Comparison of ENCODE assay signal across 14 cellular contexts in genomic region chr1:23524163-23524562, GRCh38. TPM values are rescaled to one million over a fixed set of nuclear protein-coding genes. Genes with fewer than 3 reads are reported as not detected.
DNase-seq lines count a peak whose midpoint lies in the region; ATAC-seq and TF ChIP-seq lines count a peak whose summit lies in the region.
"Had no signal": no experiment of that assay in that cellular context is flagged by ENCODE, and none has a peak within 500 bp of the region (broad histone marks: within the 10 kb centered on the region; RNA-seq: fewer than 3 reads in every experiment).

No MANE protein-coding gene starts in this region.

- DNase-seq in activated CD8-positive, alpha-beta T cell treated with anti-CD3 and anti-CD28 coated beads, Interleukin-2, amount 10 ng/mL, durations not matched to agents 7 days and 5 days, result no peak
- no peak for DNase-seq in activated CD8-positive, alpha-beta T cell treated with anti-CD3 and anti-CD28 coated beads for 36 hours
- DNase-seq in Peyer's patch (peak in 1 of 3 donors; percentile 63), immature natural killer cell (no peak), transverse colon (peak; percentile 77)
- DNase-seq in activated effector memory CD4-positive, alpha-beta T cell treated with anti-CD3 and anti-CD28 coated beads, Interleukin-2, amount 50 U/mL, for 16 hours, result no peak
- DNase-seq: activated T-cell treated with anti-CD3 and anti-CD28 coated beads, Interleukin-2, amount 50 U/mL, for 4 hours; cerebellar nuclear complex; gastrocnemius medialis; H9; retina had no signal

- H3K27me3 ChIP-seq in Peyer's patch, result no peaks in the 10 kb centered on the region
- H3K27me3 ChIP-seq in transverse colon, result no peaks in the 10 kb centered on the region
- H3K27me3 ChIP-seq: gastrocnemius medialis had no signal

- H3K4me1 ChIP-seq in Peyer's patch (peaks cover 8 to 49% (median 42%) of the 10 kb centered on the region in 4 donors), transverse colon (peaks cover 36 to 55% (median 50%) of the 10 kb centered on the region in 4 donors)

- TF ChIP-seq CTCF in activated CD8-positive, alpha-beta T cell treated with anti-CD3 and anti-CD28 coated beads for 36 hours (IDR thresholded peaks at IDR 0.05), result no peak
- TF ChIP-seq CTCF in Peyer's patch (IDR thresholded peaks at IDR 0.05), result no peak
- no peak for TF ChIP-seq CTCF in transverse colon (IDR thresholded peaks at IDR 0.05)

- no peaks in the 10 kb centered on the region for H3K36me3 ChIP-seq in Peyer's patch
- no peaks in the 10 kb centered on the region for H3K36me3 ChIP-seq in transverse colon
- H3K36me3 ChIP-seq: gastrocnemius medialis had no signal

- no peaks in the 10 kb centered on the region for H3K27me3 Mint-ChIP-seq in activated CD8-positive, alpha-beta T cell treated with anti-CD3 and anti-CD28 coated beads, Interleukin-2, amount 10 ng/mL, durations not matched to agents 7 days and 5 days (ENCODE audit: low read depth)
- H3K27me3 Mint-ChIP-seq in activated CD8-positive, alpha-beta T cell treated with anti-CD3 and anti-CD28 coated beads for 36 hours, result no peaks in the 10 kb centered on the region
- H3K27me3 Mint-ChIP-seq in immature natural killer cell (ENCODE audit: low read depth in 3 of 3), result peaks cover 2 to 3% (median 2%) of the 10 kb centered on the region in 3 donors

- POLR2A ChIA-PET in activated CD8-positive, alpha-beta T cell treated with anti-CD3 and anti-CD28 coated beads, Interleukin-2, amount 10 ng/mL, durations not matched to agents 7 days and 5 days (lab: Charles Lee), result interaction anchor here (0.6 to 1.7 kb wide), 4 partner anchors 11 to 180 kb away, joined by 3 to 7 read pairs (median 4); partner anchors contain the start of gene HNRNPR
- POLR2A ChIA-PET in activated CD8-positive, alpha-beta T cell treated with anti-CD3 and anti-CD28 coated beads for 36 hours (lab: Charles Lee), result interaction anchor here (0.6 to 2.9 kb wide), 11 partner anchors 10 to 212 kb away, joined by 3 to 10 read pairs (median 6); no protein-coding TSS in a partner anchor

- H3K9me3 ChIP-seq in Peyer's patch (no peaks in the 10 kb centered on the region), transverse colon (no peaks in the 10 kb centered on the region)
- H3K9me3 ChIP-seq: gastrocnemius medialis had no signal

- H3K4me1 Mint-ChIP-seq in activated CD8-positive, alpha-beta T cell treated with anti-CD3 and anti-CD28 coated beads, Interleukin-2, amount 10 ng/mL, durations not matched to agents 7 days and 5 days (ENCODE audit: low read depth), result peaks cover 72% of the 10 kb centered on the region
- H3K4me1 Mint-ChIP-seq in activated CD8-positive, alpha-beta T cell treated with anti-CD3 and anti-CD28 coated beads for 36 hours (ENCODE audit: low read depth), result peaks cover 53% of the 10 kb centered on the region
- peaks cover 51 to 56% of the 10 kb centered on the region in 2 donors for H3K4me1 Mint-ChIP-seq in immature natural killer cell

- H3K4me3 Mint-ChIP-seq in activated CD8-positive, alpha-beta T cell treated with anti-CD3 and anti-CD28 coated beads, Interleukin-2, amount 10 ng/mL, durations not matched to agents 7 days and 5 days, result no peak overlapping the region
- no peak overlapping the region for H3K4me3 Mint-ChIP-seq in activated CD8-positive, alpha-beta T cell treated with anti-CD3 and anti-CD28 coated beads for 36 hours
- H3K4me3 Mint-ChIP-seq in immature natural killer cell, result peak overlapping the region in 3 of 5 donors; percentile 3 to 43 (median 36)
- H3K4me3 Mint-ChIP-seq: activated T-cell treated with anti-CD3 and anti-CD28 coated beads, Interleukin-2, amount 50 U/mL, for 4 hours; H9; neural crest cell had no signal

- H3K9me3 Mint-ChIP-seq in activated CD8-positive, alpha-beta T cell treated with anti-CD3 and anti-CD28 coated beads, Interleukin-2, amount 10 ng/mL, durations not matched to agents 7 days and 5 days (ENCODE audit: insufficient read depth), result no peaks in the 10 kb centered on the region
- H3K9me3 Mint-ChIP-seq in activated CD8-positive, alpha-beta T cell treated with anti-CD3 and anti-CD28 coated beads for 36 hours, result no peaks in the 10 kb centered on the region
- no peaks in the 10 kb centered on the region for H3K9me3 Mint-ChIP-seq in immature natural killer cell
- H3K9me3 Mint-ChIP-seq: activated T-cell treated with anti-CD3 and anti-CD28 coated beads, Interleukin-2, amount 50 U/mL, for 4 hours; H9; neural crest cell had no signal

- H3K4me3 ChIP-seq in Peyer's patch (no peak overlapping the region), transverse colon (no peak overlapping the region)
- H3K4me3 ChIP-seq: gastrocnemius medialis had no signal

- in situ Hi-C loops in transverse colon (cut with MboI; ENCODE audit: low pct_ligation_motif_present in 1 of 4, low pct_unique_long_range_greater_than_20kb in 1 of 4, low sequenced_read_pairs in 3 of 4), result no loop called here

- intact Hi-C loops in activated CD8-positive, alpha-beta T cell treated with anti-CD3 and anti-CD28 coated beads for 36 hours (cut with micrococcal nuclease), result no loop called here
- intact Hi-C loops in transverse colon (cut with DNase I; ENCODE audit: low total_unique reads), result no loop called here

- peaks cover 77% of the 10 kb centered on the region for H3K36me3 Mint-ChIP-seq in activated CD8-positive, alpha-beta T cell treated with anti-CD3 and anti-CD28 coated beads, Interleukin-2, amount 10 ng/mL, durations not matched to agents 7 days and 5 days (ENCODE audit: low read depth)
- H3K36me3 Mint-ChIP-seq in activated CD8-positive, alpha-beta T cell treated with anti-CD3 and anti-CD28 coated beads for 36 hours (ENCODE audit: low read depth), result peaks cover 59% of the 10 kb centered on the region
- H3K36me3 Mint-ChIP-seq in immature natural killer cell, result no peaks in the 10 kb centered on the region

- peak overlapping the region; percentile 68 to 94 (median 73) for H3K27ac ChIP-seq in Peyer's patch
- H3K27ac ChIP-seq in transverse colon, result peak overlapping the region; percentile 87 to 90 (median 88)
- H3K27ac ChIP-seq: gastrocnemius medialis had no signal

- TF ChIP-seq POLR2A in Peyer's patch (IDR thresholded peaks at IDR 0.05) (peak in 1 of 2 donors; percentile 15), transverse colon (IDR thresholded peaks at IDR 0.05) (peak; percentile 20)

- 20 to 55% methylated on average over 1 to 2 of the region's 3 CpGs for WGBS in transverse colon (ENCODE audit: low coverage in 1 of 2), 2 donors

- CTCF ChIA-PET in activated CD8-positive, alpha-beta T cell treated with anti-CD3 and anti-CD28 coated beads, Interleukin-2, amount 10 ng/mL, durations not matched to agents 7 days and 5 days (lab: Charles Lee), result interaction anchor here (0.8 to 15.4 kb wide), 9 partner anchors 8 to 220 kb away, joined by 3 to 262 read pairs (median 5); partner anchors contain the start of gene ELOA
- CTCF ChIA-PET in activated CD8-positive, alpha-beta T cell treated with anti-CD3 and anti-CD28 coated beads for 36 hours (lab: Charles Lee), result interaction anchor here (0.8 to 14.8 kb wide), 8 partner anchors 9 to 134 kb away, joined by 3 to 202 read pairs (median 6); no protein-coding TSS in a partner anchor

- no peak for ATAC-seq in activated CD8-positive, alpha-beta T cell treated with anti-CD3 and anti-CD28 coated beads, Interleukin-2, amount 10 ng/mL, durations not matched to agents 7 days and 5 days
- ATAC-seq in activated CD8-positive, alpha-beta T cell treated with anti-CD3 and anti-CD28 coated beads for 36 hours, result no peak
- no peak for ATAC-seq in GM18511 (IDR thresholded peaks at IDR 0.05; ENCODE audit: unreplicated experiment)
- ATAC-seq in GM21381 (IDR thresholded peaks at IDR 0.05; ENCODE audit: unreplicated experiment), result no peak
- ATAC-seq: gastrocnemius medialis had no signal

- TF ChIP-seq EP300 in transverse colon (IDR thresholded peaks at IDR 0.05; ENCODE audit: low read depth), result no peak

- H3K27ac Mint-ChIP-seq in activated CD8-positive, alpha-beta T cell treated with anti-CD3 and anti-CD28 coated beads, Interleukin-2, amount 10 ng/mL, durations not matched to agents 7 days and 5 days, result peak overlapping the region; percentile 87
- H3K27ac Mint-ChIP-seq in activated CD8-positive, alpha-beta T cell treated with anti-CD3 and anti-CD28 coated beads for 36 hours, result no peak overlapping the region
- H3K27ac Mint-ChIP-seq in immature natural killer cell, result peak overlapping the region in 5 of 6 donors; percentile 63 to 82 (median 69)
- H3K27ac Mint-ChIP-seq: H9 had no signal

RNA-seq across cellular contexts. Expression of gene E2F2, which starts 6.9 kb away (rescaled TPM):
- 10 to 100 TPM; 75.0 to 80.3 TPM for total RNA-seq in activated CD8-positive, alpha-beta T cell treated with anti-CD3 and anti-CD28 coated beads, Interleukin-2, amount 10 ng/mL, durations not matched to agents 7 days and 5 days
- total RNA-seq in activated CD8-positive, alpha-beta T cell treated with anti-CD3 and anti-CD28 coated beads for 36 hours, result 10 to 100 TPM; 23.7 to 25.3 TPM
- 10 to 100 TPM in 3 of 4 donors, 1 to 10 TPM in 1; 6.8 to 16.4 (median 13.6) TPM for total RNA-seq in Peyer's patch
- polyA plus RNA-seq in immature natural killer cell, result 1 to 10 TPM in 2 of 3 donors, under 1 TPM in 1; 0.28 to 1.3 (median 1.2) TPM
- total RNA-seq in transverse colon, result 10 to 100 TPM in 2 of 4 donors, 1 to 10 TPM in 2; 6.7 to 11.6 (median 8.9) TPM

RNA-seq across cellular contexts. Expression of gene ID3, which starts 35.1 kb away (rescaled TPM):
- total RNA-seq in activated CD8-positive, alpha-beta T cell treated with anti-CD3 and anti-CD28 coated beads, Interleukin-2, amount 10 ng/mL, durations not matched to agents 7 days and 5 days, result 10 to 100 TPM; 31.4 to 34.4 TPM
- 10 to 100 TPM; 70.4 to 74.3 TPM for total RNA-seq in activated CD8-positive, alpha-beta T cell treated with anti-CD3 and anti-CD28 coated beads for 36 hours
- total RNA-seq in Peyer's patch (100 to 1,000 TPM; 121 to 224 (median 167) TPM), transverse colon (100 to 1,000 TPM; 174 to 363 (median 253) TPM)
- 1 to 10 TPM in 1 of 3 donors, under 1 TPM in 1, not detected in 1; 0.28 to 2.5 TPM for polyA plus RNA-seq in immature natural killer cell

RNA-seq across cellular contexts. Expression of gene ASAP3, which starts 40.2 kb away (rescaled TPM):
- total RNA-seq in activated CD8-positive, alpha-beta T cell treated with anti-CD3 and anti-CD28 coated beads, Interleukin-2, amount 10 ng/mL, durations not matched to agents 7 days and 5 days, result under 1 TPM; 0.24 to 0.83 TPM
- total RNA-seq in activated CD8-positive, alpha-beta T cell treated with anti-CD3 and anti-CD28 coated beads for 36 hours, result under 1 TPM; 0.29 to 0.74 TPM
- total RNA-seq in Peyer's patch, result 10 to 100 TPM; 11.2 to 33.5 (median 25.8) TPM
- not detected for polyA plus RNA-seq in immature natural killer cell
- 10 to 100 TPM; 38.2 to 62.9 (median 48.3) TPM for total RNA-seq in transverse colon

Comparison
In these comparisons a context has a peak if more than half of its experiments do, and no peak if none do; other contexts are left out.
1. H3K4me3 Mint-ChIP-seq: peak in immature natural killer cell (3 of 5); none in activated CD8-positive, alpha-beta T cell treated with anti-CD3 and anti-CD28 coated beads, Interleukin-2, amount 10 ng/mL, durations not matched to agents 7 days and 5 days (single experiment) and activated CD8-positive, alpha-beta T cell treated with anti-CD3 and anti-CD28 coated beads for 36 hours (single experiment).
2. RNA of gene ASAP3, which starts 40.2 kb away (total RNA-seq): 38.2 to 62.9 TPM in transverse colon and 11.2 to 33.5 TPM in Peyer's patch; 0.24 to 0.83 TPM in activated CD8-positive, alpha-beta T cell treated with anti-CD3 and anti-CD28 coated beads, Interleukin-2, amount 10 ng/mL, durations not matched to agents 7 days and 5 days and 0.29 to 0.74 TPM in activated CD8-positive, alpha-beta T cell treated with anti-CD3 and anti-CD28 coated beads for 36 hours; every median in the first group is over 4 times any median in the second.